ENCODE assay signal across 8 cellular contexts in genomic region chr16:15642557-15643452, GRCh38. TPM values are rescaled to one million over a fixed set of nuclear protein-coding genes. Genes with fewer than 3 reads are reported as not detected.
DNase-seq lines count a peak whose midpoint lies in the region; ATAC-seq and TF ChIP-seq lines count a peak whose summit lies in the region.

MARF1 (minus strand) TSS chr16:15643154; CDS start chr16:15639233, 3,921 bp downstream.

- no peaks in the 10 kb centered on the region for H3K27me3 Mint-ChIP-seq in naive thymus-derived CD8-positive, alpha-beta T cell
- H3K27me3 Mint-ChIP-seq in stimulated activated naive B cell treated with anti-CD40 and anti-IgM and Interleukin-4, amounts not matched to agents 10 μg/mL and 1 μg/mL and 100 μg/mL, for 72 hours, result no peaks in the 10 kb centered on the region

- peak within 1 kb of the TSS; percentile 94 for H3K4me3 ChIP-seq in LNCaP clone FGC (ENCODE audit: low read depth, low read length)

- peak; percentile 72 to 77 for ATAC-seq in naive thymus-derived CD8-positive, alpha-beta T cell
- ATAC-seq in stimulated activated naive B cell treated with anti-CD40 and anti-IgM and Interleukin-4, amounts not matched to agents 10 μg/mL and 1 μg/mL and 100 μg/mL, for 72 hours (replicated peaks), result peak; percentile 76 to 78

- H3K27ac Mint-ChIP-seq in naive thymus-derived CD8-positive, alpha-beta T cell, result peak within 1 kb of the TSS; percentile 95 to 99 (median 98)
- peak within 1 kb of the TSS; percentile 99 for H3K27ac Mint-ChIP-seq in stimulated activated naive B cell treated with anti-CD40 and anti-IgM and Interleukin-4, amounts not matched to agents 10 μg/mL and 1 μg/mL and 100 μg/mL, for 72 hours

- peaks cover 26 to 59% (median 45%) of the 10 kb centered on the region in 4 donors for H3K4me1 Mint-ChIP-seq in naive thymus-derived CD8-positive, alpha-beta T cell
- H3K4me1 Mint-ChIP-seq in stimulated activated naive B cell treated with anti-CD40 and anti-IgM and Interleukin-4, amounts not matched to agents 10 μg/mL and 1 μg/mL and 100 μg/mL, for 72 hours, result peaks cover 40 to 65% of the 10 kb centered on the region in 2 donors

- H3K4me3 Mint-ChIP-seq in naive thymus-derived CD8-positive, alpha-beta T cell, result peak within 1 kb of the TSS; percentile 90 to 98 (median 93)
- peak within 1 kb of the TSS; percentile 88 to 92 for H3K4me3 Mint-ChIP-seq in stimulated activated naive B cell treated with anti-CD40 and anti-IgM and Interleukin-4, amounts not matched to agents 10 μg/mL and 1 μg/mL and 100 μg/mL, for 72 hours

- peaks cover 7 to 21% (median 12%) of the 10 kb centered on the region in 3 donors for H3K36me3 Mint-ChIP-seq in naive thymus-derived CD8-positive, alpha-beta T cell
- peaks cover 13 to 14% of the 10 kb centered on the region in 2 donors for H3K36me3 Mint-ChIP-seq in stimulated activated naive B cell treated with anti-CD40 and anti-IgM and Interleukin-4, amounts not matched to agents 10 μg/mL and 1 μg/mL and 100 μg/mL, for 72 hours

- POLR2A ChIA-PET in naive thymus-derived CD8-positive, alpha-beta T cell (lab: Charles Lee), result interaction anchor here (0.6 to 5.9 kb wide), 25 partner anchors 8 to 1011 kb away, joined by 3 to 59 read pairs (median 4); partner anchors contain the start of genes CEP20 and NDE1

- H3K9me3 Mint-ChIP-seq in naive thymus-derived CD8-positive, alpha-beta T cell, result no peaks in the 10 kb centered on the region
- H3K9me3 Mint-ChIP-seq in stimulated activated naive B cell treated with anti-CD40 and anti-IgM and Interleukin-4, amounts not matched to agents 10 μg/mL and 1 μg/mL and 100 μg/mL, for 72 hours, result no peaks in the 10 kb centered on the region

- DNase-seq in Daoy (ENCODE audit: low read depth), result peak; percentile 99
- peak; percentile 93 for DNase-seq in GOT3 (lab: John Stamatoyannopoulos, UW)
- peak; percentile 72 for DNase-seq in LNCaP clone FGC (ENCODE audit: low read depth)
- DNase-seq in RPMI8226, result peak; percentile 99
- DNase-seq in activated T-helper 1 cell treated with anti-CD3 and anti-CD28 coated beads, Interleukin-2, amount 50 U/mL, for 16 hours (ENCODE audit: low read depth in 1 of 2, low spot score in 1 of 2), result peak; percentile 99 to 100
- peak; percentile 95 for DNase-seq in fibroblast of gingiva (ENCODE audit: low read depth)
- DNase-seq in naive thymus-derived CD8-positive, alpha-beta T cell, result peak; percentile 97 to 100 (median 99)
- DNase-seq in stimulated activated naive B cell treated with anti-CD40 and anti-IgM and Interleukin-4, amounts not matched to agents 10 μg/mL and 1 μg/mL and 100 μg/mL, for 72 hours, result peak; percentile 99

- TF ChIP-seq CTCF in LNCaP clone FGC (IDR thresholded peaks at IDR 0.05; ENCODE audit: control insufficient read depth, extremely low read depth, insufficient read depth), result no peak

RNA-seq across cellular contexts. Expression of gene MARF1, which starts in this region (rescaled TPM):
- total RNA-seq in Daoy (2014; rRNA removed; shearing (Covaris generic)), result 4.1 and 7.9 TPM in 2 replicates
- 100 to 1,000 TPM; 228 to 256 TPM for total RNA-seq in naive thymus-derived CD8-positive, alpha-beta T cell
- polyA plus RNA-seq in naive thymus-derived CD8-positive, alpha-beta T cell, result 10 to 100 TPM; 10.9 to 18.2 (median 15.2) TPM

Comparison
In these comparisons a context has a peak if more than half of its experiments do, and no peak if none do; other contexts are left out.
1. Peak in every context shown above with its lines: DNase-seq, ATAC-seq and H3K4me3 ChIP-seq.
2. RNA of gene MARF1 (total RNA-seq): 228 to 256 TPM in naive thymus-derived CD8-positive, alpha-beta T cell; 4.1 to 7.9 TPM in Daoy; every median in the first group is over 10 times any median in the second.